In genomic region chr18:34764451-34764850, GRCh38 we compare ENCODE assay signal across 1 cellular context.
TF ChIP-seq lines count a peak whose summit lies in the region.

No MANE protein-coding gene starts in this region.

TF ChIP-seq in GM23338, 12 proteins besides CTCF, POLR2A, EP300 and RAD21:
- TF ChIP-seq REST (IDR thresholded peaks at IDR 0.05; ENCODE audit: unreplicated experiment) (no peak), ETS1 (IDR thresholded peaks at IDR 0.05) (no peak), EZH2 (IDR thresholded peaks at IDR 0.05; ENCODE audit: low read depth, unreplicated experiment) (no peak)
TF ChIP-seq in GM23338: peak in this region for 0.
